In genomic region chr17:18261659-18262058, GRCh38 we compare ENCODE assay signal across 9 cellular contexts. TPM values are rescaled to one million over a fixed set of nuclear protein-coding genes. Genes with fewer than 3 reads are reported as not detected.
DNase-seq lines count a peak whose midpoint lies in the region; ATAC-seq, FAIRE-seq and TF ChIP-seq lines count a peak whose summit lies in the region.
"Had no signal": no experiment of that assay in that cellular context is flagged by ENCODE, and none has a peak within 500 bp of the region (broad histone marks: within the 10 kb centered on the region; RNA-seq: fewer than 3 reads in every experiment).

No MANE protein-coding gene starts in this region.

- no peaks in the 10 kb centered on the region; the same call in 1 of the 2 replicates for H4K20me1 ChIP-seq in GM23338 (replicated peaks; ENCODE audit: insufficient read depth)

- H3K4me3 ChIP-seq in GM23338 (peak overlapping the region; percentile 97), WERI-Rb-1 (ENCODE audit: low read depth, low read length) (peak overlapping the region; percentile 67), gastroesophageal sphincter (peak overlapping the region in 1 of 2 donors; percentile 89), skeletal muscle satellite cell (ENCODE audit: low read length) (peak overlapping the region; percentile 95)

- TF ChIP-seq CTCF in GM23338 (conservative IDR thresholded peaks at IDR 0.05; ENCODE audit: low read depth in 2 of 2) (no peak), WERI-Rb-1 (IDR thresholded peaks at IDR 0.05; ENCODE audit: low read depth, low read length) (no peak), gastroesophageal sphincter (IDR thresholded peaks at IDR 0.05) (no peak)

- H3F3A ChIP-seq in GM23338 (replicated peaks; ENCODE audit: low read depth): peaks cover 14% of the 10 kb centered on the region

- H3K4me1 ChIP-seq in GM23338 (ENCODE audit: insufficient read depth) (peaks cover 20% of the 10 kb centered on the region), gastroesophageal sphincter (peaks cover 0 to 52% (median 28%) of the 10 kb centered on the region in 3 donors), skeletal muscle satellite cell (ENCODE audit: control insufficient read depth, insufficient read depth, low read length) (peaks cover 36% of the 10 kb centered on the region)

- 100% methylated on average over 1 of the region's 3 CpGs; no CpG with 5 or more reads in 1 of the 2 donors for WGBS in gastroesophageal sphincter (ENCODE audit: low coverage in 1 of 2), 2 donors

- H3K27ac Mint-ChIP-seq in GM23338: no peak overlapping the region

- peaks cover 26% of the 10 kb centered on the region for H3K4me1 Mint-ChIP-seq in GM23338

- H3K27me3 ChIP-seq in GM23338 (ENCODE audit: insufficient read depth) (no peaks in the 10 kb centered on the region), WERI-Rb-1 (ENCODE audit: insufficient read depth, low read depth, severe bottlenecking) (no peaks in the 10 kb centered on the region), gastroesophageal sphincter (no peaks in the 10 kb centered on the region), skeletal muscle satellite cell (ENCODE audit: control insufficient read depth, insufficient read depth, low read length) (no peaks in the 10 kb centered on the region)

- no peaks in the 10 kb centered on the region for H3K9me3 ChIP-seq in WERI-Rb-1 (ENCODE audit: severe bottlenecking)
- H3K9me3 ChIP-seq in gastroesophageal sphincter: no peaks in the 10 kb centered on the region
- no peaks in the 10 kb centered on the region for H3K9me3 ChIP-seq in skeletal muscle satellite cell (replicated peaks; ENCODE audit: low read length)

- ATAC-seq in GM23338: no peak
- ATAC-seq in gastroesophageal sphincter: no peak
- no peak for ATAC-seq in HG02759 (IDR thresholded peaks at IDR 0.05; ENCODE audit: unreplicated experiment)

- H3K36me3 ChIP-seq in GM23338 (ENCODE audit: insufficient read depth): no peaks in the 10 kb centered on the region; the same call in 1 of the 2 replicates
- H3K36me3 ChIP-seq in WERI-Rb-1: peaks cover 22% of the 10 kb centered on the region
- peaks cover 0 to 39% of the 10 kb centered on the region in 2 donors for H3K36me3 ChIP-seq in gastroesophageal sphincter
- peaks cover 28% of the 10 kb centered on the region for H3K36me3 ChIP-seq in skeletal muscle satellite cell (ENCODE audit: insufficient read depth, low read length)

- H3K27ac ChIP-seq in GM23338 (ENCODE audit: low read depth) (no peak overlapping the region), WERI-Rb-1 (peak overlapping the region; percentile 89), gastroesophageal sphincter (peak overlapping the region; percentile 5 to 99 (median 95))

- H3K4me2 ChIP-seq in GM23338: peak overlapping the region; percentile 99
- H3K4me2 ChIP-seq in skeletal muscle satellite cell (ENCODE audit: low read length): peak overlapping the region; percentile 98

- no peak for TF ChIP-seq EP300 in gastroesophageal sphincter (IDR thresholded peaks at IDR 0.05)

- no peak overlapping the region for H2AFZ ChIP-seq in GM23338

- no peak for FAIRE-seq in HTR-8/SVneo (lab: Jason Lieb, UNC)
- FAIRE-seq: urothelium cell line had no signal

- H3K9ac ChIP-seq in skeletal muscle satellite cell (ENCODE audit: low read depth, low read length): peak overlapping the region; percentile 88

- peaks cover 8% of the 10 kb centered on the region for H3K36me3 Mint-ChIP-seq in GM23338 (ENCODE audit: low read depth)

- H3K27me3 Mint-ChIP-seq in GM23338 (ENCODE audit: insufficient read depth, low read depth, poor library complexity): peaks cover 4% of the 10 kb centered on the region

- H3K79me2 ChIP-seq in GM23338 (replicated peaks; ENCODE audit: insufficient read depth): peaks cover 20% of the 10 kb centered on the region

- TF ChIP-seq POLR2A in gastroesophageal sphincter (IDR thresholded peaks at IDR 0.05): no peak

- no peaks in the 10 kb centered on the region for H3K9me3 Mint-ChIP-seq in GM23338

- H3K9me2 ChIP-seq in GM23338 (ENCODE audit: insufficient read depth): no peaks in the 10 kb centered on the region

- H3K4me3 Mint-ChIP-seq in GM23338: peak overlapping the region; percentile 81

- no peak for DNase-seq in GM23338 (ENCODE audit: low spot score)
- DNase-seq in WERI-Rb-1: no peak
- DNase-seq in HTR-8/SVneo (ENCODE audit: insufficient read length, low spot score): no peak
- DNase-seq in globus pallidus (ENCODE audit: low spot score): no peak
- no peak for DNase-seq in DMS153 (lab: John Stamatoyannopoulos, UW)

TF ChIP-seq in GM23338, 12 proteins besides CTCF, POLR2A, EP300 and RAD21:
- TF ChIP-seq STAT1 (IDR thresholded peaks at IDR 0.05; ENCODE audit: unreplicated experiment) (no peak), EZH2 (IDR thresholded peaks at IDR 0.05; ENCODE audit: low read depth, unreplicated experiment) (no peak), ETS1 (IDR thresholded peaks at IDR 0.05) (no peak), ZNF114 (CRISPR knock-in tag; IDR thresholded peaks at IDR 0.05) (no peak), JUNB (IDR thresholded peaks at IDR 0.05; ENCODE audit: unreplicated experiment) (no peak), POLR2AphosphoS5 (IDR thresholded peaks at IDR 0.05; ENCODE audit: low read depth) (no peak), EZH2phosphoT487 (IDR thresholded peaks at IDR 0.05; ENCODE audit: unreplicated experiment) (no peak), ZNF331 (CRISPR knock-in tag; IDR thresholded peaks at IDR 0.05; ENCODE audit: low read depth) (no peak)
TF ChIP-seq in GM23338: peak in this region for 0.

RNA-seq across cellular contexts. Expression of gene MIEF2, which starts 1.2 kb away (rescaled TPM):
- total RNA-seq in GM23338 (2014; rRNA removed; shearing (Covaris generic)): 24.9 and 26.5 TPM in 2 replicates
- polyA plus RNA-seq in GM23338 (2016; fragmentation: Nextera tagmentation; extraction: Ambion mirVana): 4.9 and 8.2 TPM in 2 replicates
- 10 to 100 TPM; 10.8 to 19.0 (median 12.5) TPM for total RNA-seq in gastroesophageal sphincter
- total RNA-seq in skeletal muscle satellite cell (2012; rRNA removed): 8.6 and 10.9 TPM in 2 replicates

RNA-seq across cellular contexts. Expression of gene FLII, which starts 3.1 kb away (rescaled TPM):
- 262 and 373 TPM in 2 replicates for total RNA-seq in GM23338 (2014; rRNA removed; shearing (Covaris generic))
- polyA plus RNA-seq in GM23338 (2016; fragmentation: Nextera tagmentation; extraction: Ambion mirVana): 173 and 175 TPM in 2 replicates
- 100 to 1,000 TPM; 283 to 543 (median 310) TPM for total RNA-seq in gastroesophageal sphincter
- total RNA-seq in skeletal muscle satellite cell (2012; rRNA removed): 226 and 257 TPM in 2 replicates

RNA-seq across cellular contexts. Expression of gene LLGL1, which starts 36.2 kb away (rescaled TPM):
- 118 and 129 TPM in 2 replicates for total RNA-seq in GM23338 (2014; rRNA removed; shearing (Covaris generic))
- 5.9 TPM in 2 replicates for polyA plus RNA-seq in GM23338 (2016; fragmentation: Nextera tagmentation; extraction: Ambion mirVana)
- total RNA-seq in gastroesophageal sphincter: 10 to 100 TPM; 16.7 to 31.7 (median 22.1) TPM
- total RNA-seq in skeletal muscle satellite cell (2012; rRNA removed): 46.3 and 48.9 TPM in 2 replicates

RNA-seq across cellular contexts. Expression of gene TOP3A, which starts 53.1 kb away (rescaled TPM):
- 60.2 and 76.7 TPM in 2 replicates for total RNA-seq in GM23338 (2014; rRNA removed; shearing (Covaris generic))
- 21.7 and 24.9 TPM in 2 replicates for polyA plus RNA-seq in GM23338 (2016; fragmentation: Nextera tagmentation; extraction: Ambion mirVana)
- total RNA-seq in gastroesophageal sphincter: 10 to 100 TPM; 19.6 to 49.7 (median 26.8) TPM
- 36.2 and 45.7 TPM in 2 replicates for total RNA-seq in skeletal muscle satellite cell (2012; rRNA removed)

RNA-seq across cellular contexts. Expression of gene SMCR8, which starts 53.4 kb away (rescaled TPM):
- total RNA-seq in GM23338 (2014; rRNA removed; shearing (Covaris generic)): 19.0 and 20.1 TPM in 2 replicates
- 1.5 and 1.6 TPM in 2 replicates for polyA plus RNA-seq in GM23338 (2016; fragmentation: Nextera tagmentation; extraction: Ambion mirVana)
- total RNA-seq in gastroesophageal sphincter: 10 to 100 TPM; 14.0 to 20.0 (median 14.9) TPM
- total RNA-seq in skeletal muscle satellite cell (2012; rRNA removed): 13.3 and 14.7 TPM in 2 replicates
